Comparison of ENCODE assay signal across 17 cellular contexts in the genomic region with DNA sequence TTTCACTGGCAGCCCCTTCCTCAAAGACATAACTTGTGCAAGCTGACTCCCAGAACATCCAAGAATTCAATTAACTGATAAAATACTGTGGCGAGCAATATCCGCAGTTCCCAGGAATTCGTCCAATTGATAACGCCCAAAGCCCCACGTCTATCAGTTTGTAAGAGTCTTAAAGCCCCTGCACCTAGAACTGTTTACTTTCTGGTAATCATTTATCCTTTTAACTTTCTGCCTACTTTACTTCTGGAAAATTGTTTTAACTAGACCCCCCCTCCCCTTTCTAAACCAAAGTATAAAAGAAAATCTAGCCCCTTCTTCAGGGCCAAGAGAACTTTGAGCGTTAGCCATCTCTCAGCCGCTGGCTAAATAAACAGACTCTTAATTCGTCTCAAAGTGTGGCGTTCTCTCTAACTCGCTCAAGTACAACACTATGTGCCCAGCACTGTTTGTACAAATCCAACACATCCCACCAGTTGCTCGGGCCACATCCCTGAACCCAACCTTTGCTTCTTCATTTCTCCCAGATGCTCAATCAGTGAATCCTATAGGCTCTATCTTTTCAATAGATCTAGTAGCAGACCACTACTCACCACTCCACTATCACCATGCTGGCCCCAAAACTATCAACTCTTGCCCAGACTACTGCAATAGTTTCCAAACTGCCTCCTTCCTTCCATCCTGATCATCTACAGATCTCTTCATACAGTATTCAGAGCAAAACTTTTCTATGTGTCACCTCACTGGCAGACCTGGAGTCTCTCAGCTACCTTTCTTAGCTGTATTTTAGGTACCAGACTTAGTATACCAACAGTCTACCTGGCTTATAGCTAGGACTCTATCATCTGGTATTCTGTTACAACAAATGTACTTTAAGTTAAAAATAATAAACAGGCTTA. TPM values are rescaled to one million over a fixed set of nuclear protein-coding genes. Genes with fewer than 3 reads are reported as not detected.
"Had no signal": no experiment of that assay in that cellular context is flagged by ENCODE, and none has a peak within 500 bp of the region (broad histone marks: within the 10 kb centered on the region; RNA-seq: fewer than 3 reads in every experiment).

No MANE protein-coding gene starts in this region.

- H3K4me1 ChIP-seq: ascending aorta had no signal

- H3K36me3 ChIP-seq: ascending aorta, gastrocnemius medialis, heart right ventricle, suprapubic skin had no signal

- DNase-seq: activated CD4-positive, alpha-beta T cell treated with anti-CD3 and anti-CD28 coated beads, Interleukin-2, amount 50 U/mL, for 4 hours; activated CD4-positive, CD25-positive, alpha-beta regulatory T cell treated with anti-CD3 and anti-CD28 coated beads, Interleukin-2, amount 50 U/mL, for 72 hours; activated naive CD4-positive, alpha-beta T cell treated with Interleukin-2 at 50 U/mL for 16 hours; dermis blood vessel endothelial cell; gastrocnemius medialis; heart right ventricle; islet precursor cell; psoas muscle; stimulated activated naive CD8-positive, alpha-beta T cell treated with anti-CD3 and anti-CD28 coated beads, Interleukin-15, Interleukin-2, amounts not matched to agents 100 U/mL and 50 U/mL, for 24 hours; T-cell; T-helper 9 cell had no signal

- H3K27me3 ChIP-seq: ascending aorta, gastrocnemius medialis, heart right ventricle, suprapubic skin had no signal

- H3K4me3 ChIP-seq: ascending aorta, gastrocnemius medialis, heart right ventricle, psoas muscle, suprapubic skin had no signal

- H3K27ac Mint-ChIP-seq: activated T-helper 17 cell treated with anti-CD3 and anti-CD28 coated beads, Interleukin-2, amount 50 U/mL, for 72 hours; memory B cell; T-cell had no signal

- H3K27ac ChIP-seq: ascending aorta, gastrocnemius medialis, heart right ventricle, psoas muscle, suprapubic skin had no signal

- H3K9me3 ChIP-seq: ascending aorta, gastrocnemius medialis, heart right ventricle, psoas muscle, suprapubic skin had no signal

- H3K36me3 Mint-ChIP-seq: memory B cell, T-cell had no signal

- H3K4me3 Mint-ChIP-seq: activated T-helper 17 cell treated with anti-CD3 and anti-CD28 coated beads, Interleukin-2, amount 50 U/mL, for 72 hours; memory B cell; T-cell had no signal

- H3K9me3 Mint-ChIP-seq: activated T-helper 17 cell treated with anti-CD3 and anti-CD28 coated beads, Interleukin-2, amount 50 U/mL, for 72 hours; memory B cell; T-cell had no signal

- H3K27me3 Mint-ChIP-seq: memory B cell had no signal

RNA-seq across cellular contexts. Expression of a gene that starts 14.0 kb away (rescaled TPM):
- total RNA-seq: bronchial epithelial cell had no signal
- polyA plus RNA-seq: neural cell had no signal
